In genomic region chr2:65431417-65432226, GRCh38 we compare ENCODE assay signal across 8 cellular contexts.
A peak's percentile ranks its signal among the peaks of the same experiment; 100 is the strongest.
DNase-seq lines count a peak whose midpoint lies in the region; ATAC-seq and TF ChIP-seq lines count a peak whose summit lies in the region.

No MANE protein-coding gene starts in this region.

- H3K9ac ChIP-seq in iPS-20b (ENCODE audit: low read depth, low read length) = peak overlapping the region; percentile 68; the same call in 1 of the 2 replicates

- ATAC-seq in GM21723 (IDR thresholded peaks at IDR 0.05; ENCODE audit: unreplicated experiment) = peak; percentile 46
- no peak for ATAC-seq in GM18873 (IDR thresholded peaks at IDR 0.05; ENCODE audit: low FRiP score, unreplicated experiment)

- peak; percentile 54 for DNase-seq in ELR (ENCODE audit: low read depth)
- peak; percentile 45 to 49 for DNase-seq in Kasumi-1 (lab: John Stamatoyannopoulos, UW)
- DNase-seq in T-helper 2 cell treated with Interferon-gamma antibody and Interleukin-4, amounts not matched to agents 5 μg/mL and 100 μg/mL, for 36 hours (ENCODE audit: low spot score) = peak; percentile 42
- DNase-seq in brain microvascular endothelial cell = no peak

- no peak for TF ChIP-seq CTCF in brain microvascular endothelial cell (IDR thresholded peaks at IDR 0.05; ENCODE audit: low read depth, low read length, missing control alignments)

- peaks cover 7% of the 10 kb centered on the region for H3K4me1 Mint-ChIP-seq in T-helper 2 cell treated with Interferon-gamma antibody and Interleukin-4, amounts not matched to agents 5 μg/mL and 100 μg/mL, for 36 hours (ENCODE audit: low read depth)

- H3K9me3 Mint-ChIP-seq in T-helper 2 cell treated with Interferon-gamma antibody and Interleukin-4, amounts not matched to agents 5 μg/mL and 100 μg/mL, for 36 hours = no peaks in the 10 kb centered on the region

- peaks cover 61% of the 10 kb centered on the region for H3K27me3 Mint-ChIP-seq in T-helper 2 cell treated with Interferon-gamma antibody and Interleukin-4, amounts not matched to agents 5 μg/mL and 100 μg/mL, for 36 hours (ENCODE audit: low read depth)

- H3K36me3 ChIP-seq in brain microvascular endothelial cell (replicated peaks) (no peaks in the 10 kb centered on the region), iPS-20b (ENCODE audit: insufficient read depth, low read depth, low read length) (no peaks in the 10 kb centered on the region)

- H3K4me1 ChIP-seq in iPS-20b (ENCODE audit: insufficient read depth, low read length) = peaks cover 11% of the 10 kb centered on the region; the same call in 1 of the 2 replicates

- peak overlapping the region; percentile 92 for H3K4me3 Mint-ChIP-seq in T-helper 2 cell treated with Interferon-gamma antibody and Interleukin-4, amounts not matched to agents 5 μg/mL and 100 μg/mL, for 36 hours

- H3K27me3 ChIP-seq in brain microvascular endothelial cell (replicated peaks) (no peaks in the 10 kb centered on the region), iPS-20b (ENCODE audit: insufficient read depth, low read length) (peaks cover 56% of the 10 kb centered on the region)

- in situ Hi-C loops in brain microvascular endothelial cell (cut with HindIII; ENCODE audit: low pct_ligation_motif_present, low sequenced_read_pairs) = no loop called here

- H3K27ac Mint-ChIP-seq in T-helper 2 cell treated with Interferon-gamma antibody and Interleukin-4, amounts not matched to agents 5 μg/mL and 100 μg/mL, for 36 hours = peak overlapping the region; percentile 85

- H3K9me3 ChIP-seq in iPS-20b (ENCODE audit: insufficient read depth, low read depth, low read length) = no peaks in the 10 kb centered on the region

- H3K36me3 Mint-ChIP-seq in T-helper 2 cell treated with Interferon-gamma antibody and Interleukin-4, amounts not matched to agents 5 μg/mL and 100 μg/mL, for 36 hours (ENCODE audit: low read depth) = no peaks in the 10 kb centered on the region

- peak overlapping the region; percentile 62 for H3K27ac ChIP-seq in brain microvascular endothelial cell
- H3K27ac ChIP-seq in iPS-20b (ENCODE audit: low read length) = no peak overlapping the region
- peak overlapping the region; percentile 57 to 96 (median 88) for H3K27ac ChIP-seq in skin epidermis

- peak overlapping the region; percentile 92 for H3K4me3 ChIP-seq in brain microvascular endothelial cell (ENCODE audit: low read depth, low read length)
- peak overlapping the region; percentile 79 for H3K4me3 ChIP-seq in iPS-20b (ENCODE audit: low read length)
- peak overlapping the region; percentile 78 to 95 (median 82) for H3K4me3 ChIP-seq in skin epidermis
